Comparison of ENCODE assay signal across 18 cellular contexts in the genomic region with DNA sequence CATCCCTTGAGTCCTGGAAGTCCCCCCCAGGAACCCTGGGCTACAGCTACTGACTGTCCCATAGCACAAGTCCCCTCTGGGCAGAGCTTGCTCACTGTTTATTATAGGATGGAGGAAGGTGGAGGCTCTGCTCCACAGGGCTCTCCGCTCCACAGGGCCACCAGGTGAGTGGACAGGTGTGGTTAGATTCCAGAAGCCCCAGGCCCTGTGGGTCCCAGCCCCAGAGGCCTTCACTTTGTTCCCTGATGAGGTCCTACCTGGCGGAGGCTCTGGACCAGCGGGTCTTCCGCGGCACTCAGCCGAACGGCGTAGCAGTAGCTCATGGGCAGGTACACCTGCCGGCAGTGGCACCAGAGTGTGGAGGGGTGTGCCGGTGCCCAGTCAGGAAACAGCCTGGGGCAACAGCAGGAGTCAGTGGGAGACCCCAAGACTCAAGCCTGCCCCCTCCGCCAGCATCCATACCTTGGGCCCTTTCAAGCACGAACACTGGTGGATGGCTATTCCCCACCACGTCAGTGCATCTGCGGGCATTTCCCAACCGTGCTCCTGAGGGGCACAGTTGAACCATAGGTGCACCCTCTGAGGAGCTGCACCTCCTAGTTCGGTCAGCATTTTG.
"Had no signal": no experiment of that assay in that cellular context is flagged by ENCODE, and none has a peak within 500 bp of the region (broad histone marks: within the 10 kb centered on the region; RNA-seq: fewer than 3 reads in every experiment).

No MANE protein-coding gene starts in this region.

- H3K9me3 Mint-ChIP-seq: activated T-cell treated with anti-CD3 and anti-CD28 coated beads, Interleukin-2, amount 50 U/mL, for 72 hours; immature natural killer cell; naive thymus-derived CD8-positive, alpha-beta T cell; stimulated activated naive CD8-positive, alpha-beta T cell treated with anti-CD3 and anti-CD28 coated beads, Interleukin-15, Interleukin-2, amounts not matched to agents 100 ng/mL and 50 ng/mL, for 24 hours had no signal

- H3K27ac ChIP-seq: brain microvascular endothelial cell, esophagus squamous epithelium, psoas muscle, SK-N-MC, thoracic aorta had no signal

- ATAC-seq: activated T-cell treated with anti-CD3 and anti-CD28 coated beads, Interleukin-2, amount 50 U/mL, for 72 hours; naive thymus-derived CD8-positive, alpha-beta T cell had no signal

- DNase-seq: activated CD4-positive, alpha-beta T cell treated with anti-CD3 and anti-CD28 coated beads for 48 hours; activated naive CD4-positive, alpha-beta T cell treated with Interleukin-2 at 50 U/mL for 16 hours; activated T-cell treated with anti-CD3 and anti-CD28 coated beads, Interleukin-2, amount 50 U/mL, for 72 hours; amniotic stem cell; brain microvascular endothelial cell; esophagus squamous epithelium; foreskin fibroblast; immature natural killer cell; left colon; mammary epithelial cell; mucosa of descending colon; nucleus accumbens; psoas muscle; stimulated activated CD4-positive, alpha-beta T cell treated with anti-CD3 and anti-CD28 coated beads, Interleukin-2, amount 100 ng/mL, for 48 hours had no signal

- H3K27me3 Mint-ChIP-seq: naive thymus-derived CD8-positive, alpha-beta T cell; stimulated activated naive CD8-positive, alpha-beta T cell treated with anti-CD3 and anti-CD28 coated beads, Interleukin-15, Interleukin-2, amounts not matched to agents 100 ng/mL and 50 ng/mL, for 24 hours had no signal

- H3K4me3 Mint-ChIP-seq: activated T-cell treated with anti-CD3 and anti-CD28 coated beads, Interleukin-2, amount 50 U/mL, for 72 hours; immature natural killer cell; naive thymus-derived CD8-positive, alpha-beta T cell; stimulated activated naive CD8-positive, alpha-beta T cell treated with anti-CD3 and anti-CD28 coated beads, Interleukin-15, Interleukin-2, amounts not matched to agents 100 ng/mL and 50 ng/mL, for 24 hours had no signal

- H3K4me1 ChIP-seq: esophagus squamous epithelium, psoas muscle had no signal

- H3K9me3 ChIP-seq: esophagus squamous epithelium, mucosa of descending colon, psoas muscle, thoracic aorta had no signal

- H3K27ac Mint-ChIP-seq: activated T-cell treated with anti-CD3 and anti-CD28 coated beads, Interleukin-2, amount 50 U/mL, for 72 hours; immature natural killer cell; stimulated activated naive CD8-positive, alpha-beta T cell treated with anti-CD3 and anti-CD28 coated beads, Interleukin-15, Interleukin-2, amounts not matched to agents 100 ng/mL and 50 ng/mL, for 24 hours had no signal

- H3K4me3 ChIP-seq: esophagus squamous epithelium, mucosa of descending colon, psoas muscle, SK-N-MC, thoracic aorta had no signal

- H3K27me3 ChIP-seq: brain microvascular endothelial cell, esophagus squamous epithelium had no signal
